9 cellular contexts compared by ENCODE assay signal in genomic region chr1:203289281-203289981, GRCh38. TPM values are rescaled to one million over a fixed set of nuclear protein-coding genes. Genes with fewer than 3 reads are reported as not detected.
DNase-seq lines count a peak whose midpoint lies in the region; ATAC-seq and TF ChIP-seq lines count a peak whose summit lies in the region.
"Had no signal": no experiment of that assay in that cellular context is flagged by ENCODE, and none has a peak within 500 bp of the region (broad histone marks: within the 10 kb centered on the region; RNA-seq: fewer than 3 reads in every experiment).

No MANE protein-coding gene starts in this region.

- no peaks in the 10 kb centered on the region for H3K9me3 ChIP-seq in CD4-positive, CD25-positive, alpha-beta regulatory T cell (ENCODE audit: control insufficient read depth in 2 of 2, low read length in 2 of 2)
- H3K9me3 ChIP-seq in colonic mucosa (no peaks in the 10 kb centered on the region), neural cell (ENCODE audit: low read length) (no peaks in the 10 kb centered on the region)

- H3K36me3 Mint-ChIP-seq in CD4-positive, CD25-positive, alpha-beta regulatory T cell: no peaks in the 10 kb centered on the region

- intact Hi-C loops in colonic mucosa (cut with DNase I): no loop called here

- no peak overlapping the region for H2AFZ ChIP-seq in neural cell (ENCODE audit: low read depth, low read length)

- peak overlapping the region; percentile 99 to 100 (median 100) for H3K27ac Mint-ChIP-seq in CD4-positive, CD25-positive, alpha-beta regulatory T cell

- H3K4me1 Mint-ChIP-seq in CD4-positive, CD25-positive, alpha-beta regulatory T cell: peaks cover 7 to 76% (median 57%) of the 10 kb centered on the region in 4 donors

- peaks cover 60% of the 10 kb centered on the region for H3K4me1 ChIP-seq in CD4-positive, CD25-positive, alpha-beta regulatory T cell (ENCODE audit: control insufficient read depth, insufficient read depth, low read length, poor library complexity, severe bottlenecking)
- H3K4me1 ChIP-seq in colonic mucosa: peaks cover 49% of the 10 kb centered on the region

- H4K20me1 ChIP-seq in neural cell (ENCODE audit: insufficient read depth): no peaks in the 10 kb centered on the region

- H3K9ac ChIP-seq in colonic mucosa (ENCODE audit: low read depth in 2 of 2, low read length in 2 of 2) (peak overlapping the region; percentile 59 to 96), neural cell (ENCODE audit: low read length) (peak overlapping the region; percentile 60)

- peaks cover 6% of the 10 kb centered on the region for H3K27me3 Mint-ChIP-seq in CD4-positive, CD25-positive, alpha-beta regulatory T cell

- ATAC-seq in CD4-positive, CD25-positive, alpha-beta regulatory T cell (ENCODE audit: low read depth in 2 of 2): peak; percentile 73 to 74
- ATAC-seq in GM19395 (IDR thresholded peaks at IDR 0.05; ENCODE audit: unreplicated experiment) (peak; percentile 64), HG03521 (IDR thresholded peaks at IDR 0.05; ENCODE audit: unreplicated experiment) (peak; percentile 42)

- peak overlapping the region; percentile 79 to 94 (median 87) for H3K4me3 Mint-ChIP-seq in CD4-positive, CD25-positive, alpha-beta regulatory T cell

- H3K79me2 ChIP-seq in neural cell (replicated peaks; ENCODE audit: insufficient read depth, low read length): no peaks in the 10 kb centered on the region

- DNase-seq in CD4-positive, CD25-positive, alpha-beta regulatory T cell: peak; percentile 85 to 97 (median 90)
- DNase-seq in activated CD4-positive, CD25-positive, alpha-beta regulatory T cell (lab: John Stamatoyannopoulos, UW): peak; percentile 64 to 70 (median 70)
- DNase-seq in colonic mucosa (peak; percentile 66), substantia nigra (lab: John Stamatoyannopoulos, UW) (peak in 13 of 49 donors; percentile 17 to 61 (median 42)), NCI-H345 treated with DMSO at 0.1 percent for 48 hours (lab: John Stamatoyannopoulos, UW; ENCODE audit: unreplicated experiment) (no peak)

- no peaks in the 10 kb centered on the region for H3K27me3 ChIP-seq in CD4-positive, CD25-positive, alpha-beta regulatory T cell (ENCODE audit: control insufficient read depth, insufficient read depth, low read length)
- H3K27me3 ChIP-seq in colonic mucosa: no peaks in the 10 kb centered on the region
- no peaks in the 10 kb centered on the region for H3K27me3 ChIP-seq in neural cell (ENCODE audit: insufficient read depth, low read depth, low read length)

- H3K4me2 ChIP-seq in neural cell (ENCODE audit: low read length): no peak overlapping the region

- H3K27ac ChIP-seq in CD4-positive, CD25-positive, alpha-beta regulatory T cell (ENCODE audit: insufficient read depth, low read length, poor library complexity, severe bottlenecking): peak overlapping the region; percentile 100
- H3K27ac ChIP-seq in colonic mucosa: peak overlapping the region; percentile 98
- peak overlapping the region; percentile 38 for H3K27ac ChIP-seq in neural cell (ENCODE audit: low read length)
- peak overlapping the region; percentile 97 for H3K27ac ChIP-seq in substantia nigra (ENCODE audit: low read depth, low read length, poor library complexity, severe bottlenecking)

- no peaks in the 10 kb centered on the region for H3K36me3 ChIP-seq in CD4-positive, CD25-positive, alpha-beta regulatory T cell (ENCODE audit: control insufficient read depth, insufficient read depth, low read length)
- H3K36me3 ChIP-seq in colonic mucosa (no peaks in the 10 kb centered on the region), neural cell (ENCODE audit: insufficient read depth, low read length) (no peaks in the 10 kb centered on the region)

- H3K4me3 ChIP-seq in CD4-positive, CD25-positive, alpha-beta regulatory T cell (ENCODE audit: low read depth, low read length): peak overlapping the region; percentile 80
- H3K4me3 ChIP-seq in colonic mucosa (no peak overlapping the region), neural cell (ENCODE audit: low read length) (no peak overlapping the region)

- peaks cover 0 to 2% (median 0%) of the 10 kb centered on the region in 7 donors for H3K9me3 Mint-ChIP-seq in CD4-positive, CD25-positive, alpha-beta regulatory T cell

- no peak for TF ChIP-seq EP300 in neural cell (conservative IDR thresholded peaks at IDR 0.05; ENCODE audit: poor library complexity, severe bottlenecking)

- H3F3A ChIP-seq in neural cell (ENCODE audit: insufficient read depth, low read length, poor library complexity, severe bottlenecking): no peaks in the 10 kb centered on the region

- TF ChIP-seq CTCF in colonic mucosa (IDR thresholded peaks at IDR 0.05) (no peak), neural cell (IDR thresholded peaks at IDR 0.05; ENCODE audit: poor library complexity, severe bottlenecking) (no peak)

- TF ChIP-seq RAD21 in neural cell (conservative IDR thresholded peaks at IDR 0.05): no peak

- H3K9me2 ChIP-seq in neural cell (ENCODE audit: insufficient read depth, low read length): no peaks in the 10 kb centered on the region

TF ChIP-seq in neural cell, 6 proteins besides CTCF, POLR2A, EP300 and RAD21:
- TF ChIP-seq POLR2AphosphoS5 (IDR thresholded peaks at IDR 0.05): no peak
- TF ChIP-seq MXI1 (conservative IDR thresholded peaks at IDR 0.05; ENCODE audit: poor library complexity, severe bottlenecking): no peak
- TF ChIP-seq SMC3 (conservative IDR thresholded peaks at IDR 0.05; ENCODE audit: poor library complexity): no peak
- TF ChIP-seq, protein P1, sequence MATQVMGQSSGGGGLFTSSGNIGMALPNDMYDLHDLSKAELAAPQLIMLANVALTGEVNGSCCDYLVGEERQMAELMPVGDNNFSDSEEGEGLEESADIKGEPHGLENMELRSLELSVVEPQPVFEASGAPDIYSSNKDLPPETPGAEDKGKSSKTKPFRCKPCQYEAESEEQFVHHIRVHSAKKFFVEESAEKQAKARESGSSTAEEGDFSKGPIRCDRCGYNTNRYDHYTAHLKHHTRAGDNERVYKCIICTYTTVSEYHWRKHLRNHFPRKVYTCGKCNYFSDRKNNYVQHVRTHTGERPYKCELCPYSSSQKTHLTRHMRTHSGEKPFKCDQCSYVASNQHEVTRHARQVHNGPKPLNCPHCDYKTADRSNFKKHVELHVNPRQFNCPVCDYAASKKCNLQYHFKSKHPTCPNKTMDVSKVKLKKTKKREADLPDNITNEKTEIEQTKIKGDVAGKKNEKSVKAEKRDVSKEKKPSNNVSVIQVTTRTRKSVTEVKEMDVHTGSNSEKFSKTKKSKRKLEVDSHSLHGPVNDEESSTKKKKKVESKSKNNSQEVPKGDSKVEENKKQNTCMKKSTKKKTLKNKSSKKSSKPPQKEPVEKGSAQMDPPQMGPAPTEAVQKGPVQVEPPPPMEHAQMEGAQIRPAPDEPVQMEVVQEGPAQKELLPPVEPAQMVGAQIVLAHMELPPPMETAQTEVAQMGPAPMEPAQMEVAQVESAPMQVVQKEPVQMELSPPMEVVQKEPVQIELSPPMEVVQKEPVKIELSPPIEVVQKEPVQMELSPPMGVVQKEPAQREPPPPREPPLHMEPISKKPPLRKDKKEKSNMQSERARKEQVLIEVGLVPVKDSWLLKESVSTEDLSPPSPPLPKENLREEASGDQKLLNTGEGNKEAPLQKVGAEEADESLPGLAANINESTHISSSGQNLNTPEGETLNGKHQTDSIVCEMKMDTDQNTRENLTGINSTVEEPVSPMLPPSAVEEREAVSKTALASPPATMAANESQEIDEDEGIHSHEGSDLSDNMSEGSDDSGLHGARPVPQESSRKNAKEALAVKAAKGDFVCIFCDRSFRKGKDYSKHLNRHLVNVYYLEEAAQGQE (IDR thresholded peaks at IDR 0.05; ENCODE audit: borderline replicate concordance): no peak
- no peak for TF ChIP-seq TAF1 (IDR thresholded peaks at IDR 0.05; ENCODE audit: low read depth)
- TF ChIP-seq EZH2 (IDR thresholded peaks at IDR 0.05; ENCODE audit: borderline replicate concordance, insufficient read depth, low read length, poor library complexity, severe bottlenecking): no peak
TF ChIP-seq in neural cell: peak in this region for 0.

RNA-seq across cellular contexts. Expression of gene BTG2, which starts 15.9 kb away (rescaled TPM):
- 1,002 TPM for total RNA-seq in CD4-positive, CD25-positive, alpha-beta regulatory T cell
- polyA plus RNA-seq in CD4-positive, CD25-positive, alpha-beta regulatory T cell: 100 to 1,000 TPM; 153 to 176 (median 165) TPM
- total RNA-seq in colonic mucosa: 10 to 100 TPM; 66.4 to 88.0 TPM
- polyA plus RNA-seq in neural cell: 2.4 and 4.1 TPM in 2 replicates
- polyA minus RNA-seq in neural cell: 7.8 and 9.0 TPM in 2 replicates

RNA-seq across cellular contexts. Expression of gene CHIT1, which starts 60.0 kb away (rescaled TPM):
- total RNA-seq in CD4-positive, CD25-positive, alpha-beta regulatory T cell: 0.17 TPM
- polyA plus RNA-seq in CD4-positive, CD25-positive, alpha-beta regulatory T cell: not detected
- total RNA-seq in colonic mucosa: under 1 TPM in 1 of 2 donors, not detected in 1; 0.30 TPM
- polyA plus RNA-seq in neural cell: not detected in 2 replicates
- not detected in 2 replicates for polyA minus RNA-seq in neural cell
- total RNA-seq: pulmonary artery endothelial cell had no signal

Comparison
In these comparisons a context has a peak if more than half of its experiments do, and no peak if none do; other contexts are left out.
1. H3K27ac ChIP-seq: peak in every context shown above with its lines; median percentile 100 in CD4-positive, CD25-positive, alpha-beta regulatory T cell; 98 in colonic mucosa; 97 in substantia nigra; 38 in neural cell.
2. RNA of gene BTG2, which starts 15.9 kb away (total RNA-seq): 1,002 TPM in CD4-positive, CD25-positive, alpha-beta regulatory T cell (single experiment); 66.4 to 88.0 TPM in colonic mucosa; every median in the first group is over 10 times any median in the second.
3. Peak in every context shown above with its lines, with median percentiles within 50 percentile points of each other: ATAC-seq.